Comparison of ENCODE assay signal across 9 cellular contexts in genomic region chr5:111143910-111144309, GRCh38. TPM values are rescaled to one million over a fixed set of nuclear protein-coding genes. Genes with fewer than 3 reads are reported as not detected.
DNase-seq lines count a peak whose midpoint lies in the region; ATAC-seq and TF ChIP-seq lines count a peak whose summit lies in the region.
"Had no signal": no experiment of that assay in that cellular context is flagged by ENCODE, and none has a peak within 500 bp of the region (broad histone marks: within the 10 kb centered on the region; RNA-seq: fewer than 3 reads in every experiment).

No MANE protein-coding gene starts in this region.

- no peak overlapping the region for H3K27ac ChIP-seq in AG04450 (ENCODE audit: low read depth, low read length)
- H3K27ac ChIP-seq in prostate gland = no peak overlapping the region
- H3K27ac ChIP-seq: cardiac muscle cell had no signal

- ATAC-seq in GM21381 (IDR thresholded peaks at IDR 0.05; ENCODE audit: unreplicated experiment) = peak; percentile 19
- ATAC-seq in HG03571 (IDR thresholded peaks at IDR 0.05; ENCODE audit: unreplicated experiment) = peak; percentile 29
- no peak for ATAC-seq in HG03457 (IDR thresholded peaks at IDR 0.05; ENCODE audit: unreplicated experiment)

- 39% methylated on average over 5 of the region's 5 CpGs for WGBS in prostate gland

- H3K27me3 ChIP-seq in AG04450 (ENCODE audit: control insufficient read depth, insufficient read depth, low read length) = peaks cover 4% of the 10 kb centered on the region
- H3K27me3 ChIP-seq in prostate gland (replicated peaks; ENCODE audit: insufficient read depth) = no peaks in the 10 kb centered on the region
- H3K27me3 ChIP-seq: cardiac muscle cell had no signal

- H3K4me3 ChIP-seq in AG04450 (ENCODE audit: low read depth, low read length) (no peak overlapping the region), fibroblast of pulmonary artery (replicated peaks; ENCODE audit: low read depth, low read length) (no peak overlapping the region), prostate gland (no peak overlapping the region)
- H3K4me3 ChIP-seq: cardiac muscle cell had no signal

- no peak for TF ChIP-seq POLR2A in prostate gland (IDR thresholded peaks at IDR 0.05)

- CTCF ChIA-PET in AG04450 (lab: Charles Lee) = no interaction called here

- POLR2A ChIA-PET in AG04450 (lab: Yijun Ruan, JAX) = interaction anchor here (0.6 kb wide), 1 partner anchor 395 kb away, joined by 7 read pairs; no protein-coding TSS in a partner anchor

- intact Hi-C loops in prostate gland (cut with DNase I) = no loop called here

- H3K4me1 ChIP-seq in prostate gland (replicated peaks) = no peaks in the 10 kb centered on the region

- no peaks in the 10 kb centered on the region for H3K36me3 ChIP-seq in prostate gland
- H3K36me3 ChIP-seq: cardiac muscle cell had no signal

- no peak for TF ChIP-seq CTCF in AG04450 (IDR thresholded peaks at IDR 0.05; ENCODE audit: low read depth, low read length)
- TF ChIP-seq CTCF in fibroblast of pulmonary artery (IDR thresholded peaks at IDR 0.05; ENCODE audit: low read length, missing control alignments) = no peak
- TF ChIP-seq CTCF in prostate gland (IDR thresholded peaks at IDR 0.05) = no peak

- H3K9me3 ChIP-seq in AG04450 (ENCODE audit: control insufficient read depth, insufficient read depth, low read length) (no peaks in the 10 kb centered on the region), prostate gland (no peaks in the 10 kb centered on the region)

- peak; percentile 8 for DNase-seq in AG04450 (ENCODE audit: low read depth, low spot score)
- DNase-seq in fibroblast of pulmonary artery (ENCODE audit: low read depth) = peak; percentile 98
- no peak for DNase-seq in activated CD4-positive, alpha-beta T cell treated with anti-CD3 and anti-CD28 coated beads for 48 hours
- no peak for DNase-seq in prostate gland (ENCODE audit: low spot score)
- DNase-seq in RKO (ENCODE audit: low spot score) = no peak

RNA-seq across cellular contexts. Expression of gene WDR36, which starts 51.8 kb away (rescaled TPM):
- 39.9 and 56.1 TPM in 2 replicates for polyA plus RNA-seq in AG04450 (2011; rRNA removed)
- polyA minus RNA-seq in AG04450 (2011; rRNA and poly(A)+ RNA removed) = 74.0 and 93.7 TPM in 2 replicates
- total RNA-seq in prostate gland = 10 to 100 TPM; 21.0 to 22.4 TPM

Comparison
In these comparisons a context has a peak if more than half of its experiments do, and no peak if none do; other contexts are left out.
1. DNase-seq: peak in AG04450 (single experiment) and fibroblast of pulmonary artery (single experiment); none in activated CD4-positive, alpha-beta T cell treated with anti-CD3 and anti-CD28 coated beads for 48 hours (single experiment), prostate gland (single experiment) and RKO (single experiment).